10 cellular contexts compared by ENCODE assay signal in genomic region chr7:40986351-40986873, GRCh38.
A peak's percentile ranks its signal among the peaks of the same experiment; 100 is the strongest.
DNase-seq lines count a peak whose midpoint lies in the region; ATAC-seq lines count a peak whose summit lies in the region.
"Had no signal": no experiment of that assay in that cellular context is flagged by ENCODE, and none has a peak within 500 bp of the region (broad histone marks: within the 10 kb centered on the region; RNA-seq: fewer than 3 reads in every experiment).

No MANE protein-coding gene starts in this region.

- no peak overlapping the region for H3K9ac ChIP-seq in adipocyte (ENCODE audit: low read length)

- DNase-seq in Right ventricle myocardium superior (no peak), cardiac septum (ENCODE audit: low spot score) (no peak), adipocyte (ENCODE audit: low read depth) (peak; percentile 93), left ventricle myocardium superior (no peak)
- DNase-seq in stimulated activated naive CD4-positive, alpha-beta T cell (lab: John Stamatoyannopoulos, UW), result no peak
- no peak for DNase-seq in activated CD4-positive, CD25-positive, alpha-beta regulatory T cell (lab: John Stamatoyannopoulos, UW)
- DNase-seq: activated CD8-positive, alpha-beta memory T cell treated with anti-CD3 and anti-CD28 coated beads, Interleukin-2, amount 50 U/mL, for 4 hours; occipital lobe had no signal

- H3K9me3 ChIP-seq in adipocyte (ENCODE audit: control insufficient read depth, low read length), result no peaks in the 10 kb centered on the region

- intact Hi-C loops in Right ventricle myocardium superior (cut with DNase I) (no loop called here), cardiac septum (cut with DNase I) (no loop called here), left ventricle myocardium superior (cut with micrococcal nuclease) (no loop called here)

- no peaks in the 10 kb centered on the region for H3K36me3 ChIP-seq in adipocyte (ENCODE audit: control insufficient read depth, insufficient read depth, low read length, severe bottlenecking)

- ATAC-seq in Right ventricle myocardium superior (ENCODE audit: poor library complexity) (peak; percentile 86), left ventricle myocardium superior (peak; percentile 93), HG02798 (IDR thresholded peaks at IDR 0.05; ENCODE audit: poor library complexity, unreplicated experiment) (no peak), GM18907 (IDR thresholded peaks at IDR 0.05; ENCODE audit: unreplicated experiment) (no peak)

- H3K4me3 ChIP-seq in adipocyte (ENCODE audit: low read length), result peak overlapping the region; percentile 45

- H3K4me1 ChIP-seq in adipocyte (ENCODE audit: control insufficient read depth, insufficient read depth, low read length), result peaks cover 29% of the 10 kb centered on the region

- H3K27me3 ChIP-seq in adipocyte (replicated peaks; ENCODE audit: control insufficient read depth, insufficient read depth, low read length), result no peaks in the 10 kb centered on the region

Comparison
In these comparisons a context has a peak if more than half of its experiments do, and no peak if none do; other contexts are left out.
1. ATAC-seq: peak in Right ventricle myocardium superior (single experiment) and left ventricle myocardium superior (single experiment); none in HG02798 (single experiment) and GM18907 (single experiment).